29 cellular contexts compared by ENCODE assay signal in genomic region chr3:142916611-142917010, GRCh38. TPM values are rescaled to one million over a fixed set of nuclear protein-coding genes. Genes with fewer than 3 reads are reported as not detected.
"Had no signal": no experiment of that assay in that cellular context is flagged by ENCODE, and none has a peak within 500 bp of the region (broad histone marks: within the 10 kb centered on the region; RNA-seq: fewer than 3 reads in every experiment).

No MANE protein-coding gene starts in this region.

- H3K4me1 Mint-ChIP-seq: activated naive CD8-positive, alpha-beta T cell treated with anti-CD3 and anti-CD28 coated beads for 36 hours; naive B cell; neural progenitor cell had no signal

- ATAC-seq: activated T-cell treated with anti-CD3 and anti-CD28 coated beads, Interleukin-2, amount 50 U/mL, for 4 hours; heart right ventricle; left cardiac atrium; WTC11 had no signal

- H3K27ac Mint-ChIP-seq: activated naive CD8-positive, alpha-beta T cell treated with anti-CD3 and anti-CD28 coated beads for 36 hours; activated T-helper 2 cell treated with anti-CD3 and anti-CD28 coated beads, Interferon-gamma antibody, Interleukin-2, Interleukin-4, amounts not matched to agents 10 μg/mL and 5 μg/mL and 100 μg/mL, durations not matched to agents 14 hours and 24 hours and 36 hours; neural progenitor cell; progenitor cell of endocrine pancreas; T-helper 1 cell treated with Interleukin-12 subunit alpha and Interleukin-12 subunit beta and Interleukin-4 antibody, amounts not matched to agents 30 μg/mL and 1 μg/mL, for 36 hours; WTC11 had no signal

- H2AFZ ChIP-seq: neural progenitor cell had no signal

- H3K4me3 Mint-ChIP-seq: activated naive CD8-positive, alpha-beta T cell treated with anti-CD3 and anti-CD28 coated beads for 36 hours; activated T-cell treated with anti-CD3 and anti-CD28 coated beads, Interleukin-2, amount 50 U/mL, for 4 hours; naive B cell; neural progenitor cell; T-helper 1 cell treated with Interleukin-12 subunit alpha and Interleukin-12 subunit beta and Interleukin-4 antibody, amounts not matched to agents 30 μg/mL and 1 μg/mL, for 36 hours; WTC11 had no signal

- H3K36me3 ChIP-seq: heart right ventricle, neural progenitor cell, sigmoid colon, spleen, thyroid gland had no signal

- H3K27me3 ChIP-seq: heart right ventricle, neural progenitor cell, sigmoid colon, spleen, thyroid gland had no signal

- H3K27me3 Mint-ChIP-seq: progenitor cell of endocrine pancreas had no signal

- H3K4me3 ChIP-seq: coronary artery, heart right ventricle, neural progenitor cell, sigmoid colon, spleen, thyroid gland had no signal

- H3K27ac ChIP-seq: coronary artery, heart right ventricle, neural progenitor cell, sigmoid colon, spleen, thyroid gland had no signal

- H3K9me3 ChIP-seq: heart right ventricle, sigmoid colon, spleen, thyroid gland had no signal

- H3K9ac ChIP-seq: neural progenitor cell had no signal

- H3K4me2 ChIP-seq: neural progenitor cell had no signal

- H3K9me3 Mint-ChIP-seq: activated naive CD8-positive, alpha-beta T cell treated with anti-CD3 and anti-CD28 coated beads for 36 hours; activated T-cell treated with anti-CD3 and anti-CD28 coated beads, Interleukin-2, amount 50 U/mL, for 4 hours; activated T-helper 2 cell treated with anti-CD3 and anti-CD28 coated beads, Interferon-gamma antibody, Interleukin-2, Interleukin-4, amounts not matched to agents 10 μg/mL and 5 μg/mL and 100 μg/mL, durations not matched to agents 14 hours and 24 hours and 36 hours; T-helper 1 cell treated with Interleukin-12 subunit alpha and Interleukin-12 subunit beta and Interleukin-4 antibody, amounts not matched to agents 30 μg/mL and 1 μg/mL, for 36 hours; WTC11 had no signal

- H3K36me3 Mint-ChIP-seq: activated naive CD8-positive, alpha-beta T cell treated with anti-CD3 and anti-CD28 coated beads for 36 hours; naive B cell; neural progenitor cell; WTC11 had no signal

- H3K4me1 ChIP-seq: neural progenitor cell, sigmoid colon, spleen, thyroid gland had no signal

- DNase-seq: activated CD4-positive, alpha-beta T cell treated with anti-CD3 and anti-CD28 coated beads, Interleukin-2, amount 50 U/mL, for 4 hours; activated CD8-positive, alpha-beta memory T cell treated with anti-CD3 and anti-CD28 coated beads for 24 hours; activated CD8-positive, alpha-beta memory T cell treated with anti-CD3 and anti-CD28 coated beads, Interleukin-2, amount 50 U/mL, for 48 hours; activated naive CD4-positive, alpha-beta T cell; activated naive CD8-positive, alpha-beta T cell treated with anti-CD3 and anti-CD28 coated beads for 36 hours; activated T-cell treated with anti-CD3 and anti-CD28 coated beads, Interleukin-2, amount 50 U/mL, for 4 hours; cerebellar nuclear complex; heart right ventricle; islet precursor cell; left cardiac atrium; mesendoderm; naive B cell; retina; sigmoid colon; spleen; stimulated activated CD4-positive, alpha-beta T cell treated with anti-CD3 and anti-CD28 coated beads, Interleukin-4, amount 100 ng/mL, for 1 hour; stimulated activated naive CD4-positive, alpha-beta T cell treated with Interleukin-2 at 50 U/mL for 16 hours; substantia nigra; T1000; thyroid gland had no signal

RNA-seq across cellular contexts. Expression of gene PCOLCE2, which starts 27.7 kb away (rescaled TPM):
- total RNA-seq: activated T-helper 2 cell treated with anti-CD3 and anti-CD28 coated beads, Interferon-gamma antibody, Interleukin-2, Interleukin-4, amounts not matched to agents 10 μg/mL and 5 μg/mL and 100 μg/mL, durations not matched to agents 14 hours and 24 hours and 36 hours had no signal

RNA-seq across cellular contexts. Expression of gene PAQR9, which starts 46.9 kb away (rescaled TPM):
- total RNA-seq: activated naive CD8-positive, alpha-beta T cell treated with anti-CD3 and anti-CD28 coated beads for 36 hours; activated T-cell treated with anti-CD3 and anti-CD28 coated beads, Interleukin-2, amount 50 U/mL, for 4 hours; activated T-helper 2 cell treated with anti-CD3 and anti-CD28 coated beads, Interferon-gamma antibody, Interleukin-2, Interleukin-4, amounts not matched to agents 10 μg/mL and 5 μg/mL and 100 μg/mL, durations not matched to agents 14 hours and 24 hours and 36 hours; lower leg skin; osteocyte; sigmoid colon; thyroid gland; urinary bladder had no signal
- polyA plus RNA-seq: sigmoid colon had no signal
